In genomic region chr3:194871864-194872668, GRCh38 we compare ENCODE assay signal across 9 cellular contexts.
DNase-seq lines count a peak whose midpoint lies in the region; ATAC-seq and TF ChIP-seq lines count a peak whose summit lies in the region.
"Had no signal": no experiment of that assay in that cellular context is flagged by ENCODE, and none has a peak within 500 bp of the region (broad histone marks: within the 10 kb centered on the region; RNA-seq: fewer than 3 reads in every experiment).

No MANE protein-coding gene starts in this region.

- H3K4me2 ChIP-seq in PC-3 (ENCODE audit: low read length), result peak overlapping the region; percentile 76

- no peaks in the 10 kb centered on the region for H3K79me2 ChIP-seq in PC-3 (ENCODE audit: low read length)

- peaks cover 9% of the 10 kb centered on the region for H3F3A ChIP-seq in PC-3 (ENCODE audit: low read length, unreplicated experiment)

- H3K27ac ChIP-seq in PC-3 (ENCODE audit: low read length), result peak overlapping the region; percentile 96
- peak overlapping the region; percentile 15 to 51 (median 35) for H3K27ac ChIP-seq in sigmoid colon

- no peaks in the 10 kb centered on the region for H3K9me3 ChIP-seq in PC-3 (ENCODE audit: low read length)
- peaks cover 0 to 2% (median 0%) of the 10 kb centered on the region in 4 donors for H3K9me3 ChIP-seq in sigmoid colon

- TF ChIP-seq CTCF in PC-3 (conservative IDR thresholded peaks at IDR 0.05; ENCODE audit: low read depth, low read length), result no peak
- TF ChIP-seq CTCF in sigmoid colon (IDR thresholded peaks at IDR 0.05), result no peak

- H3K27me3 ChIP-seq in PC-3 (ENCODE audit: low read length) (no peaks in the 10 kb centered on the region), sigmoid colon (peaks cover 0 to 3% (median 0%) of the 10 kb centered on the region in 3 donors)

- intact Hi-C loops in PC-3 (cut with micrococcal nuclease), result loop anchor here (1.0 to 5.0 kb wide), 9 partner anchors 34 to 390 kb away; partner anchors contain the start of gene FAM43A
- intact Hi-C loops in sigmoid colon (cut with DNase I), result no loop called here
- intact Hi-C loops in posterior vena cava (cut with DNase I), result loop anchor here in 1 of 2 donors (10.0 kb wide), 1 partner anchor 187 kb away; the partner anchor contains the start of gene FAM43A

- DNase-seq in PC-3 (peak; percentile 65), fibroblast of peridontal ligament (ENCODE audit: extremely low read depth) (peak; percentile 51), sigmoid colon (no peak), NCI-H1436 treated with DMSO at 0.1 percent for 48 hours (lab: John Stamatoyannopoulos, UW) (no peak), posterior vena cava (ENCODE audit: low spot score) (no peak), UCSD-AML1 (lab: John Stamatoyannopoulos, UW; ENCODE audit: unreplicated experiment) (no peak)
- DNase-seq: stimulated activated CD4-positive, alpha-beta T cell treated with anti-CD3 and anti-CD28 coated beads, Interleukin-2, amount 100 ng/mL, for 48 hours had no signal

- H3K9me2 ChIP-seq in PC-3 (replicated peaks; ENCODE audit: low read length), result no peaks in the 10 kb centered on the region

- ATAC-seq in GM21360 (IDR thresholded peaks at IDR 0.05; ENCODE audit: unreplicated experiment), result peak; percentile 17
- ATAC-seq in PC-3, result peak; percentile 19
- no peak for ATAC-seq in GM18867 (IDR thresholded peaks at IDR 0.05; ENCODE audit: unreplicated experiment)

- CTCF ChIA-PET in PC-3 (lab: Charles Lee), result interaction anchor here (0.5 to 3.4 kb wide), 10 partner anchors 100 to 235 kb away, joined by 3 to 25 read pairs (median 3); no protein-coding TSS in a partner anchor

- no peak for TF ChIP-seq POLR2A in sigmoid colon (IDR thresholded peaks at IDR 0.05)

- POLR2A ChIA-PET in PC-3 (lab: Charles Lee; ENCODE audit: unreplicated experiment), result interaction anchor here (0.6 to 0.8 kb wide), 2 partner anchors 58 to 200 kb away, joined by 3 read pairs; partner anchors contain the start of gene LSG1

- WGBS in sigmoid colon, 2 donors, result 29 to 66% methylated on average over 14 of the region's 14 CpGs

- peak overlapping the region; percentile 39; the same call in 1 of the 2 replicates for H3K4me3 ChIP-seq in PC-3 (ENCODE audit: low read length)
- H3K4me3 ChIP-seq in sigmoid colon, result no peak overlapping the region

- H3K36me3 ChIP-seq in PC-3 (ENCODE audit: low read depth, low read length), result no peaks in the 10 kb centered on the region
- no peaks in the 10 kb centered on the region for H3K36me3 ChIP-seq in sigmoid colon

- H3K4me1 ChIP-seq in PC-3 (ENCODE audit: insufficient read depth, low read length) (peaks cover 50% of the 10 kb centered on the region), sigmoid colon (peaks cover 0 to 28% (median 16%) of the 10 kb centered on the region in 4 donors)

- BruUV-seq in PC-3 (replicated peaks; lab: Mats Ljungman, UMichigan), result TSS peak; percentile 60

- H4K20me1 ChIP-seq in PC-3 (ENCODE audit: low read length), result no peaks in the 10 kb centered on the region

- H3K9ac ChIP-seq in PC-3 (ENCODE audit: low read length), result peak overlapping the region; percentile 87

- TF ChIP-seq EP300 in sigmoid colon (IDR thresholded peaks at IDR 0.05), result no peak

- H2AFZ ChIP-seq in PC-3 (ENCODE audit: low read length), result peak overlapping the region; percentile 1; the same call in 1 of the 2 replicates

Comparison
In these comparisons a context has a peak if more than half of its experiments do, and no peak if none do; other contexts are left out.
1. DNase-seq: peak in PC-3 (single experiment) and fibroblast of peridontal ligament (single experiment); none in sigmoid colon (single experiment), NCI-H1436 treated with DMSO at 0.1 percent for 48 hours (single experiment), posterior vena cava (single experiment) and UCSD-AML1 (single experiment).